Comparison of ENCODE assay signal across 31 cellular contexts in the genomic region with DNA sequence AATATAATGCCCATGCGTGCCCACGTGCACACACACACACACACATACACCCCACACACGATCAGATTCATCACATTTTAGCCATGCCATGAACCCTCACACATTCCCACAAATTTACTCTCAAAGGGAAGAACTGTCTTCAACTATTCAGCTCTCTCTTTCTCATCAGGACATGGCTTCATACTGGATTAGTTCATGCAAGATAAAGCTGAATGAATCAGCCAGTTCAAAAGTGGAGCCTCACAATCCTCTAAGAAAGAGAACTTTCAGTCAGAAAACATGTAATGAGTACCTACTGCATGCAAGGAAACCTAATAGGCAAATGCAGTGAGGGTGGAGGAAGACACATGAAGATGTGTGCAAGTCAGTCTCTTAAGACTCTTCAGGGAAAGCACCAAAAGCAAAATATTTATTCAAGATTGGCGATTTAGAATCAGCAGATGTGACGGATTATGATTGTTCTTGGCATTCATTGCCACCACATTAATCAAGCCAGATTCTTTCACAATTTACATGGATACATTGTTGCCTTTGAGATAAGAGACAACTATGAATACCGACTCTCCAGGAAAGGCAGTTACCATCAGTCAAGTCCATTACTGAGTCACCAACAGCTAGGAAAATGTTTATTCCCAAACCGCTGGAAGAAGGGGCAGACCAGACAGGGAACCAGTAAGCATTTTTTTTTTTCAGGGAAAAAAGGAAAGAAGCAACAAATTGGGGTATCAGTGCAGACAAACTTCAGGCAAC. TPM values are rescaled to one million over a fixed set of nuclear protein-coding genes. Genes with fewer than 3 reads are reported as not detected.
DNase-seq lines count a peak whose midpoint lies in the region; ATAC-seq and TF ChIP-seq lines count a peak whose summit lies in the region.
"Had no signal": no experiment of that assay in that cellular context is flagged by ENCODE, and none has a peak within 500 bp of the region (broad histone marks: within the 10 kb centered on the region; RNA-seq: fewer than 3 reads in every experiment).

No MANE protein-coding gene starts in this region.

- H3K4me1 ChIP-seq in left lung = no peaks in the 10 kb centered on the region
- H3K4me1 ChIP-seq in adrenal gland (replicated peaks in 1 of 2) = peaks cover 0 to 6% of the 10 kb centered on the region in 2 donors
- H3K4me1 ChIP-seq: Peyer's patch had no signal

- H3K4me3 ChIP-seq in cardiac fibroblast (replicated peaks in 1 of 2; ENCODE audit: low read depth in 2 of 2, low read length in 2 of 2) (no peak overlapping the region), left lung (no peak overlapping the region), adrenal gland (no peak overlapping the region)
- H3K4me3 ChIP-seq: ovary, Peyer's patch, thoracic aorta had no signal

- H3K36me3 ChIP-seq in left lung = no peaks in the 10 kb centered on the region
- H3K36me3 ChIP-seq in adrenal gland (replicated peaks in 1 of 2) = no peaks in the 10 kb centered on the region
- H3K36me3 ChIP-seq: ovary, Peyer's patch, thoracic aorta had no signal

- H3K27me3 ChIP-seq in left lung (peaks cover 0 to 24% of the 10 kb centered on the region in 2 donors), adrenal gland (peaks cover 15% of the 10 kb centered on the region)
- H3K27me3 ChIP-seq: ovary, Peyer's patch had no signal

- intact Hi-C loops in left lung (cut with DNase I) = no loop called here
- intact Hi-C loops in adrenal gland (cut with DNase I) = no loop called here

- peak; percentile 35 for DNase-seq in A172 (ENCODE audit: low spot score)
- peak; percentile 7 for DNase-seq in LHCN-M2 (ENCODE audit: low read depth)
- DNase-seq in cardiac fibroblast (ENCODE audit: low read depth in 2 of 2) = peak; percentile 36 to 68
- DNase-seq in left lung = no peak
- no peak for DNase-seq in DMS79 treated with DMSO at 0.1 percent for 48 hours (lab: John Stamatoyannopoulos, UW)
- DNase-seq in adrenal gland = no peak
- no peak for DNase-seq in NCI-H1105 treated with DMSO at 0.1 percent for 48 hours (lab: John Stamatoyannopoulos, UW)
- DNase-seq: activated naive CD4-positive, alpha-beta T cell treated with anti-CD3 and anti-CD28 coated beads, Interleukin-2, amount 10 ng/mL, durations not matched to agents 7 days and 5 days; AML-193; amygdala; caudate nucleus; CD4-positive, alpha-beta T cell; DND-41; effector memory CD8-positive, alpha-beta T cell; H7; hippocampal formation; mammary epithelial cell; NCI-H1417 treated with DMSO at 0.1 percent for 48 hours; NCI-H2081 treated with DMSO at 0.1 percent for 48 hours; NCI-H345; NCI-H69; ovary; Peyer's patch; retina; SHP77 treated with DMSO at 0.1 percent for 48 hours; stimulated activated CD4-positive, alpha-beta T cell treated with anti-CD3 and anti-CD28 coated beads, Interleukin-2, amount 100 ng/mL, for 24 hours had no signal

- H3K27ac ChIP-seq in left lung (no peak overlapping the region), adrenal gland (no peak overlapping the region)
- H3K27ac ChIP-seq: 22Rv1, ovary, Peyer's patch, thoracic aorta had no signal

- TF ChIP-seq POLR2A in adrenal gland (IDR thresholded peaks at IDR 0.05) = no peak

- TF ChIP-seq CTCF in cardiac fibroblast (IDR thresholded peaks at IDR 0.05; ENCODE audit: low read depth, low read length) (no peak), left lung (IDR thresholded peaks at IDR 0.05) (no peak), adrenal gland (IDR thresholded peaks at IDR 0.05) (no peak)

- WGBS in adrenal gland, 4 donors = 34 to 47% (median 42%) methylated on average over 7 of the region's 7 CpGs

- ATAC-seq in left lung (peak; percentile 19), HG02840 (IDR thresholded peaks at IDR 0.05; ENCODE audit: low FRiP score, unreplicated experiment) (no peak)
- ATAC-seq: activated T-helper 17 cell treated with anti-CD3 and anti-CD28 coated beads, Interleukin-2, amount 50 U/mL, for 72 hours; effector memory CD8-positive, alpha-beta T cell; esophagus mucosa had no signal

- no peaks in the 10 kb centered on the region for H3K9me3 ChIP-seq in left lung
- no peaks in the 10 kb centered on the region for H3K9me3 ChIP-seq in adrenal gland (replicated peaks in 1 of 3)
- H3K9me3 ChIP-seq: ovary, Peyer's patch, thoracic aorta had no signal

RNA-seq across cellular contexts. Expression of a gene that starts 30.3 kb away (rescaled TPM):
- 53.5 and 64.3 TPM in 2 replicates for total RNA-seq in A172 (2014; rRNA removed; shearing (Covaris generic))
- total RNA-seq in LHCN-M2 (2014; rRNA removed) (51.9 and 58.0 TPM in 2 replicates), left lung (10 to 100 TPM; 32.7 to 44.9 TPM), adrenal gland (10 to 100 TPM; 14.6 to 38.9 (median 24.7) TPM)
- 18.5 TPM for polyA plus RNA-seq in LHCN-M2 (2012)
- 10 to 100 TPM; 33.1 to 53.6 (median 42.9) TPM for polyA plus RNA-seq in adrenal gland

Comparison
In these comparisons a context has a peak if more than half of its experiments do, and no peak if none do; other contexts are left out.
1. DNase-seq: peak in A172 (single experiment), LHCN-M2 (single experiment) and cardiac fibroblast (2 of 2); none in left lung (0 of 2), DMS79 treated with DMSO at 0.1 percent for 48 hours (single experiment), adrenal gland (0 of 7) and NCI-H1105 treated with DMSO at 0.1 percent for 48 hours (single experiment).